In the genomic region with DNA sequence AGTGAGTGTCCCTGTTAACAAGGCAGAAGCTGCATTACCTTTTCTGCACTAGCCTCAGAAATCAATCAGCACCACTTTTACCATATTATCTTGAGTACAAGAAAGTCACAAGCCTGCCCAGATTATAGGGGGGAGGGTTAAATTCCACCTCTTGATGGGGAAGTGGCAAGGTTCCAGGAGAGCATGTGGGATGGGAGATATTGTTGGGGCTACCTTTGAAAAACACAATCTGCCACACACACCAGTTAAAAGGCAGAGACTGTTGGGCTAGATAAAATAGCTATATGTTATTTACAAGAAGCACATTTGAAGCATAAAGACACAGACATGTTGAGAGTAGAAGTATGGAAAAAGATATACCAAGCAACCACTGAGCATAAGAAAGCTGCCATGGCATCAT, we compare ENCODE assay signal across 1 cellular context.
A peak's percentile ranks its signal among the peaks of the same experiment; 100 is the strongest.
TF ChIP-seq lines count a peak whose summit lies in the region.

No MANE protein-coding gene starts in this region.

TF ChIP-seq in K562, 482 proteins besides CTCF, POLR2A, EP300 and RAD21 (continued from another document and continues in another):
- TF ChIP-seq POU5F1 (IDR thresholded peaks at IDR 0.05; ENCODE audit: borderline replicate concordance, low read depth, low read length, partially characterized antibody): no peak
- peak; percentile 100 for TF ChIP-seq KDM1A (IDR thresholded peaks at IDR 0.05)
- TF ChIP-seq ZNF282 (CRISPR knock-in tag; IDR thresholded peaks at IDR 0.05): no peak
- TF ChIP-seq ZNF79 (CRISPR knock-in tag; IDR thresholded peaks at IDR 0.05; ENCODE audit: low read depth): no peak
- no peak for TF ChIP-seq FIP1L1 (IDR thresholded peaks at IDR 0.05; ENCODE audit: low read depth, low read length, poor library complexity, severe bottlenecking)
- TF ChIP-seq STAT5B (CRISPR knock-in tag; IDR thresholded peaks at IDR 0.05): no peak
- no peak; the same call in 1 of the 2 replicates for TF ChIP-seq YBX1 (IDR thresholded peaks at IDR 0.05)
- TF ChIP-seq MTA2 (IDR thresholded peaks at IDR 0.05; ENCODE audit: low read depth): peak; percentile 99
- TF ChIP-seq CBFA2T2 (conservative IDR thresholded peaks at IDR 0.05): peak; percentile 99
- TF ChIP-seq, protein P1, sequence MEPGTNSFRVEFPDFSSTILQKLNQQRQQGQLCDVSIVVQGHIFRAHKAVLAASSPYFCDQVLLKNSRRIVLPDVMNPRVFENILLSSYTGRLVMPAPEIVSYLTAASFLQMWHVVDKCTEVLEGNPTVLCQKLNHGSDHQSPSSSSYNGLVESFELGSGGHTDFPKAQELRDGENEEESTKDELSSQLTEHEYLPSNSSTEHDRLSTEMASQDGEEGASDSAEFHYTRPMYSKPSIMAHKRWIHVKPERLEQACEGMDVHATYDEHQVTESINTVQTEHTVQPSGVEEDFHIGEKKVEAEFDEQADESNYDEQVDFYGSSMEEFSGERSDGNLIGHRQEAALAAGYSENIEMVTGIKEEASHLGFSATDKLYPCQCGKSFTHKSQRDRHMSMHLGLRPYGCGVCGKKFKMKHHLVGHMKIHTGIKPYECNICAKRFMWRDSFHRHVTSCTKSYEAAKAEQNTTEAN (CRISPR knock-in tag; IDR thresholded peaks at IDR 0.05): no peak
- TF ChIP-seq ZNF707 (CRISPR knock-in tag; conservative IDR thresholded peaks at IDR 0.05): no peak
- TF ChIP-seq TEAD1 (CRISPR knock-in tag; IDR thresholded peaks at IDR 0.05): peak; percentile 94 to 95
- TF ChIP-seq HIVEP1 (CRISPR knock-in tag; IDR thresholded peaks at IDR 0.05): no peak
- no peak for TF ChIP-seq CEBPG (CRISPR knock-in tag; IDR thresholded peaks at IDR 0.05)
- TF ChIP-seq CEBPG (tag; conservative IDR thresholded peaks at IDR 0.05 in 1 of 2, IDR thresholded peaks at IDR 0.05 in 1 of 2): no peak
- no peak for TF ChIP-seq HMG20B (CRISPR knock-in tag; IDR thresholded peaks at IDR 0.05)
- TF ChIP-seq MYNN (IDR thresholded peaks at IDR 0.05): peak; percentile 76; the same call in 1 of the 2 replicates
- no peak for TF ChIP-seq MYNN (CRISPR knock-in tag; IDR thresholded peaks at IDR 0.05)
- TF ChIP-seq, protein P2, sequence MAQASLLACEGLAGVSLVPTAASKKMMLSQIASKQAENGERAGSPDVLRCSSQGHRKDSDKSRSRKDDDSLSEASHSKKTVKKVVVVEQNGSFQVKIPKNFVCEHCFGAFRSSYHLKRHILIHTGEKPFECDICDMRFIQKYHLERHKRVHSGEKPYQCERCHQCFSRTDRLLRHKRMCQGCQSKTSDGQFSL (CRISPR knock-in tag; IDR thresholded peaks at IDR 0.05): no peak
- TF ChIP-seq, protein P2 (tag; IDR thresholded peaks at IDR 0.05): no peak
- no peak for TF ChIP-seq CHCHD3 (CRISPR knock-in tag; IDR thresholded peaks at IDR 0.05)
- TF ChIP-seq PHB2 (IDR thresholded peaks at IDR 0.05; ENCODE audit: low read depth): peak; percentile 98
- TF ChIP-seq, protein P3, sequence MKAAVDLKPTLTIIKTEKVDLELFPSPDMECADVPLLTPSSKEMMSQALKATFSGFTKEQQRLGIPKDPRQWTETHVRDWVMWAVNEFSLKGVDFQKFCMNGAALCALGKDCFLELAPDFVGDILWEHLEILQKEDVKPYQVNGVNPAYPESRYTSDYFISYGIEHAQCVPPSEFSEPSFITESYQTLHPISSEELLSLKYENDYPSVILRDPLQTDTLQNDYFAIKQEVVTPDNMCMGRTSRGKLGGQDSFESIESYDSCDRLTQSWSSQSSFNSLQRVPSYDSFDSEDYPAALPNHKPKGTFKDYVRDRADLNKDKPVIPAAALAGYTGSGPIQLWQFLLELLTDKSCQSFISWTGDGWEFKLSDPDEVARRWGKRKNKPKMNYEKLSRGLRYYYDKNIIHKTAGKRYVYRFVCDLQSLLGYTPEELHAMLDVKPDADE (conservative IDR thresholded peaks at IDR 0.05; ENCODE audit: control insufficient read depth, low read depth, low read length): no peak; the same call in 1 of the 2 replicates
- TF ChIP-seq ILK (tag; IDR thresholded peaks at IDR 0.05; ENCODE audit: borderline replicate concordance, low read depth): no peak
- TF ChIP-seq, protein P4, sequence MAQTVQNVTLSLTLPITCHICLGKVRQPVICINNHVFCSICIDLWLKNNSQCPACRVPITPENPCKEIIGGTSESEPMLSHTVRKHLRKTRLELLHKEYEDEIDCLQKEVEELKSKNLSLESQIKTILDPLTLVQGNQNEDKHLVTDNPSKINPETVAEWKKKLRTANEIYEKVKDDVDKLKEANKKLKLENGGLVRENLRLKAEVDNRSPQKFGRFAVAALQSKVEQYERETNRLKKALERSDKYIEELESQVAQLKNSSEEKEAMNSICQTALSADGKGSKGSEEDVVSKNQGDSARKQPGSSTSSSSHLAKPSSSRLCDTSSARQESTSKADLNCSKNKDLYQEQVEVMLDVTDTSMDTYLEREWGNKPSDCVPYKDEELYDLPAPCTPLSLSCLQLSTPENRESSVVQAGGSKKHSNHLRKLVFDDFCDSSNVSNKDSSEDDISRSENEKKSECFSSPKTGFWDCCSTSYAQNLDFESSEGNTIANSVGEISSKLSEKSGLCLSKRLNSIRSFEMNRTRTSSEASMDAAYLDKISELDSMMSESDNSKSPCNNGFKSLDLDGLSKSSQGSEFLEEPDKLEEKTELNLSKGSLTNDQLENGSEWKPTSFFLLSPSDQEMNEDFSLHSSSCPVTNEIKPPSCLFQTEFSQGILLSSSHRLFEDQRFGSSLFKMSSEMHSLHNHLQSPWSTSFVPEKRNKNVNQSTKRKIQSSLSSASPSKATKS (CRISPR knock-in tag; IDR thresholded peaks at IDR 0.05): no peak
- TF ChIP-seq FOXK1 (CRISPR knock-in tag; IDR thresholded peaks at IDR 0.05; ENCODE audit: borderline replicate concordance): no peak
- TF ChIP-seq, protein P5, sequence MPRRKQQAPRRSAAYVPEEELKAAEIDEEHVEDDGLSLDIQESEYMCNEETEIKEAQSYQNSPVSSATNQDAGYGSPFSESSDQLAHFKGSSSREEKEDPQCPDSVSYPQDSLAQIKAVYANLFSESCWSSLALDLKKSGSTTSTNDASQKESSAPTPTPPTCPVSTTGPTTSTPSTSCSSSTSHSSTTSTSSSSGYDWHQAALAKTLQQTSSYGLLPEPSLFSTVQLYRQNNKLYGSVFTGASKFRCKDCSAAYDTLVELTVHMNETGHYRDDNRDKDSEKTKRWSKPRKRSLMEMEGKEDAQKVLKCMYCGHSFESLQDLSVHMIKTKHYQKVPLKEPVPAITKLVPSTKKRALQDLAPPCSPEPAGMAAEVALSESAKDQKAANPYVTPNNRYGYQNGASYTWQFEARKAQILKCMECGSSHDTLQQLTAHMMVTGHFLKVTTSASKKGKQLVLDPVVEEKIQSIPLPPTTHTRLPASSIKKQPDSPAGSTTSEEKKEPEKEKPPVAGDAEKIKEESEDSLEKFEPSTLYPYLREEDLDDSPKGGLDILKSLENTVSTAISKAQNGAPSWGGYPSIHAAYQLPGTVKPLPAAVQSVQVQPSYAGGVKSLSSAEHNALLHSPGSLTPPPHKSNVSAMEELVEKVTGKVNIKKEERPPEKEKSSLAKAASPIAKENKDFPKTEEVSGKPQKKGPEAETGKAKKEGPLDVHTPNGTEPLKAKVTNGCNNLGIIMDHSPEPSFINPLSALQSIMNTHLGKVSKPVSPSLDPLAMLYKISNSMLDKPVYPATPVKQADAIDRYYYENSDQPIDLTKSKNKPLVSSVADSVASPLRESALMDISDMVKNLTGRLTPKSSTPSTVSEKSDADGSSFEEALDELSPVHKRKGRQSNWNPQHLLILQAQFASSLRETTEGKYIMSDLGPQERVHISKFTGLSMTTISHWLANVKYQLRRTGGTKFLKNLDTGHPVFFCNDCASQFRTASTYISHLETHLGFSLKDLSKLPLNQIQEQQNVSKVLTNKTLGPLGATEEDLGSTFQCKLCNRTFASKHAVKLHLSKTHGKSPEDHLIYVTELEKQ (CRISPR knock-in tag; IDR thresholded peaks at IDR 0.05): no peak
- no peak for TF ChIP-seq IRF2 (CRISPR knock-in tag; IDR thresholded peaks at IDR 0.05)
- TF ChIP-seq ZNF77 (CRISPR knock-in tag; IDR thresholded peaks at IDR 0.05): no peak
- TF ChIP-seq, protein P6, sequence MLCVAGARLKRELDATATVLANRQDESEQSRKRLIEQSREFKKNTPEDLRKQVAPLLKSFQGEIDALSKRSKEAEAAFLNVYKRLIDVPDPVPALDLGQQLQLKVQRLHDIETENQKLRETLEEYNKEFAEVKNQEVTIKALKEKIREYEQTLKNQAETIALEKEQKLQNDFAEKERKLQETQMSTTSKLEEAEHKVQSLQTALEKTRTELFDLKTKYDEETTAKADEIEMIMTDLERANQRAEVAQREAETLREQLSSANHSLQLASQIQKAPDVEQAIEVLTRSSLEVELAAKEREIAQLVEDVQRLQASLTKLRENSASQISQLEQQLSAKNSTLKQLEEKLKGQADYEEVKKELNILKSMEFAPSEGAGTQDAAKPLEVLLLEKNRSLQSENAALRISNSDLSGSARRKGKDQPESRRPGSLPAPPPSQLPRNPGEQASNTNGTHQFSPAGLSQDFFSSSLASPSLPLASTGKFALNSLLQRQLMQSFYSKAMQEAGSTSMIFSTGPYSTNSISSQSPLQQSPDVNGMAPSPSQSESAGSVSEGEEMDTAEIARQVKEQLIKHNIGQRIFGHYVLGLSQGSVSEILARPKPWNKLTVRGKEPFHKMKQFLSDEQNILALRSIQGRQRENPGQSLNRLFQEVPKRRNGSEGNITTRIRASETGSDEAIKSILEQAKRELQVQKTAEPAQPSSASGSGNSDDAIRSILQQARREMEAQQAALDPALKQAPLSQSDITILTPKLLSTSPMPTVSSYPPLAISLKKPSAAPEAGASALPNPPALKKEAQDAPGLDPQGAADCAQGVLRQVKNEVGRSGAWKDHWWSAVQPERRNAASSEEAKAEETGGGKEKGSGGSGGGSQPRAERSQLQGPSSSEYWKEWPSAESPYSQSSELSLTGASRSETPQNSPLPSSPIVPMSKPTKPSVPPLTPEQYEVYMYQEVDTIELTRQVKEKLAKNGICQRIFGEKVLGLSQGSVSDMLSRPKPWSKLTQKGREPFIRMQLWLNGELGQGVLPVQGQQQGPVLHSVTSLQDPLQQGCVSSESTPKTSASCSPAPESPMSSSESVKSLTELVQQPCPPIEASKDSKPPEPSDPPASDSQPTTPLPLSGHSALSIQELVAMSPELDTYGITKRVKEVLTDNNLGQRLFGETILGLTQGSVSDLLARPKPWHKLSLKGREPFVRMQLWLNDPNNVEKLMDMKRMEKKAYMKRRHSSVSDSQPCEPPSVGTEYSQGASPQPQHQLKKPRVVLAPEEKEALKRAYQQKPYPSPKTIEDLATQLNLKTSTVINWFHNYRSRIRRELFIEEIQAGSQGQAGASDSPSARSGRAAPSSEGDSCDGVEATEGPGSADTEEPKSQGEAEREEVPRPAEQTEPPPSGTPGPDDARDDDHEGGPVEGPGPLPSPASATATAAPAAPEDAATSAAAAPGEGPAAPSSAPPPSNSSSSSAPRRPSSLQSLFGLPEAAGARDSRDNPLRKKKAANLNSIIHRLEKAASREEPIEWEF (CRISPR knock-in tag; IDR thresholded peaks at IDR 0.05): peak; percentile 60; the same call in 1 of the 2 replicates
- TF ChIP-seq RBM39 (optimal IDR thresholded peaks at IDR 0.05; ENCODE audit: low read depth, low read length): no peak
- no peak for TF ChIP-seq MAFF (IDR thresholded peaks at IDR 0.05; ENCODE audit: low read length)
- no peak for TF ChIP-seq THRAP3 (IDR thresholded peaks at IDR 0.05; ENCODE audit: borderline replicate concordance)
- TF ChIP-seq, protein P7, sequence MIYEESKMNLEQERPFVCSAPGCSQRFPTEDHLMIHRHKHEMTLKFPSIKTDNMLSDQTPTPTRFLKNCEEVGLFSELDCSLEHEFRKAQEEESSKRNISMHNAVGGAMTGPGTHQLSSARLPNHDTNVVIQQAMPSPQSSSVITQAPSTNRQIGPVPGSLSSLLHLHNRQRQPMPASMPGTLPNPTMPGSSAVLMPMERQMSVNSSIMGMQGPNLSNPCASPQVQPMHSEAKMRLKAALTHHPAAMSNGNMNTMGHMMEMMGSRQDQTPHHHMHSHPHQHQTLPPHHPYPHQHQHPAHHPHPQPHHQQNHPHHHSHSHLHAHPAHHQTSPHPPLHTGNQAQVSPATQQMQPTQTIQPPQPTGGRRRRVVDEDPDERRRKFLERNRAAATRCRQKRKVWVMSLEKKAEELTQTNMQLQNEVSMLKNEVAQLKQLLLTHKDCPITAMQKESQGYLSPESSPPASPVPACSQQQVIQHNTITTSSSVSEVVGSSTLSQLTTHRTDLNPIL (CRISPR knock-in tag; IDR thresholded peaks at IDR 0.05): no peak
- peak; percentile 99 for TF ChIP-seq NCOR1 (IDR thresholded peaks at IDR 0.05)
- TF ChIP-seq, protein P8, sequence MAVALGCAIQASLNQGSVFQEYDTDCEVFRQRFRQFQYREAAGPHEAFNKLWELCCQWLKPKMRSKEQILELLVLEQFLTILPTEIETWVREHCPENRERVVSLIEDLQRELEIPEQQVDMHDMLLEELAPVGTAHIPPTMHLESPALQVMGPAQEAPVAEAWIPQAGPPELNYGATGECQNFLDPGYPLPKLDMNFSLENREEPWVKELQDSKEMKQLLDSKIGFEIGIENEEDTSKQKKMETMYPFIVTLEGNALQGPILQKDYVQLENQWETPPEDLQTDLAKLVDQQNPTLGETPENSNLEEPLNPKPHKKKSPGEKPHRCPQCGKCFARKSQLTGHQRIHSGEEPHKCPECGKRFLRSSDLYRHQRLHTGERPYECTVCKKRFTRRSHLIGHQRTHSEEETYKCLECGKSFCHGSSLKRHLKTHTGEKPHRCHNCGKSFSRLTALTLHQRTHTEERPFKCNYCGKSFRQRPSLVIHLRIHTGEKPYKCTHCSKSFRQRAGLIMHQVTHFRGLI (CRISPR knock-in tag; IDR thresholded peaks at IDR 0.05): 0 out of 2 replicates have a peak, but pooled peaks have one; percentile 42
- TF ChIP-seq, protein P9, sequence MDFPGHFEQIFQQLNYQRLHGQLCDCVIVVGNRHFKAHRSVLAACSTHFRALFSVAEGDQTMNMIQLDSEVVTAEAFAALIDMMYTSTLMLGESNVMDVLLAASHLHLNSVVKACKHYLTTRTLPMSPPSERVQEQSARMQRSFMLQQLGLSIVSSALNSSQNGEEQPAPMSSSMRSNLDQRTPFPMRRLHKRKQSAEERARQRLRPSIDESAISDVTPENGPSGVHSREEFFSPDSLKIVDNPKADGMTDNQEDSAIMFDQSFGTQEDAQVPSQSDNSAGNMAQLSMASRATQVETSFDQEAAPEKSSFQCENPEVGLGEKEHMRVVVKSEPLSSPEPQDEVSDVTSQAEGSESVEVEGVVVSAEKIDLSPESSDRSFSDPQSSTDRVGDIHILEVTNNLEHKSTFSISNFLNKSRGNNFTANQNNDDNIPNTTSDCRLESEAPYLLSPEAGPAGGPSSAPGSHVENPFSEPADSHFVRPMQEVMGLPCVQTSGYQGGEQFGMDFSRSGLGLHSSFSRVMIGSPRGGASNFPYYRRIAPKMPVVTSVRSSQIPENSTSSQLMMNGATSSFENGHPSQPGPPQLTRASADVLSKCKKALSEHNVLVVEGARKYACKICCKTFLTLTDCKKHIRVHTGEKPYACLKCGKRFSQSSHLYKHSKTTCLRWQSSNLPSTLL (IDR thresholded peaks at IDR 0.05): no peak
- TF ChIP-seq BCL6 (CRISPR knock-in tag; IDR thresholded peaks at IDR 0.05): peak; percentile 66; the same call in 1 of the 2 replicates
- TF ChIP-seq ZNF766 (CRISPR knock-in tag; conservative IDR thresholded peaks at IDR 0.05): peak; percentile 91
- no peak for TF ChIP-seq SUPT5H (IDR thresholded peaks at IDR 0.05)
- no peak for TF ChIP-seq STAG1 (CRISPR knock-in tag; IDR thresholded peaks at IDR 0.05; ENCODE audit: borderline replicate concordance)
- peak; percentile 98 for TF ChIP-seq SMAD1 (IDR thresholded peaks at IDR 0.05; ENCODE audit: low read depth, low read length, partially characterized antibody)
- no peak for TF ChIP-seq PRMT5 (CRISPR knock-in tag; IDR thresholded peaks at IDR 0.05)
- TF ChIP-seq ZNF780A (CRISPR knock-in tag; IDR thresholded peaks at IDR 0.05): no peak
- no peak for TF ChIP-seq ZNF133 (CRISPR knock-in tag; IDR thresholded peaks at IDR 0.05)
- TF ChIP-seq CBFB (CRISPR knock-in tag; IDR thresholded peaks at IDR 0.05): no peak
